ENCODE assay signal across 19 cellular contexts in genomic region chr15:69117431-69117841, GRCh38. TPM values are rescaled to one million over a fixed set of nuclear protein-coding genes. Genes with fewer than 3 reads are reported as not detected.
DNase-seq lines count a peak whose midpoint lies in the region; ATAC-seq, FAIRE-seq and TF ChIP-seq lines count a peak whose summit lies in the region.
"Had no signal": no experiment of that assay in that cellular context is flagged by ENCODE, and none has a peak within 500 bp of the region (broad histone marks: within the 10 kb centered on the region; RNA-seq: fewer than 3 reads in every experiment).

No MANE protein-coding gene starts in this region.

- peak overlapping the region; percentile 34 for H3K4me3 Mint-ChIP-seq in type B pancreatic cell
- H3K4me3 Mint-ChIP-seq: activated CD4-positive, alpha-beta memory T cell treated with anti-CD3 and anti-CD28 coated beads, Interleukin-2, amount 10 ng/mL, durations not matched to agents 7 days and 5 days; naive thymus-derived CD8-positive, alpha-beta T cell had no signal

- FAIRE-seq in H54 (lab: Jason Lieb, UNC) = no peak
- FAIRE-seq: A204.1, endothelial cell of umbilical vein, GM12878, HTR-8/SVneo had no signal

- intact Hi-C loops in mammary epithelial cell (cut with micrococcal nuclease) = no loop called here

- H3K9ac ChIP-seq in mammary epithelial cell (ENCODE audit: insufficient read depth, low read length) = no peak overlapping the region

- CTCF ChIA-PET in mammary epithelial cell (lab: Charles Lee; ENCODE audit: low non-redundant PET) = no interaction called here

- in situ Hi-C loops in mammary epithelial cell (cut with MboI; ENCODE audit: low sequenced_read_pairs in 2 of 2) = no loop called here

- H3K4me1 ChIP-seq in mammary epithelial cell (ENCODE audit: insufficient read depth, low read length) = peaks cover 13% of the 10 kb centered on the region
- H3K4me1 ChIP-seq: adrenal gland had no signal

- H3K36me3 Mint-ChIP-seq in type B pancreatic cell = no peaks in the 10 kb centered on the region
- H3K36me3 Mint-ChIP-seq: naive thymus-derived CD8-positive, alpha-beta T cell had no signal

- H3K27ac ChIP-seq in mammary epithelial cell (ENCODE audit: insufficient read depth, low read depth, low read length) = no peak overlapping the region
- H3K27ac ChIP-seq: adrenal gland, testis had no signal

- H3K36me3 ChIP-seq in mammary epithelial cell (ENCODE audit: insufficient read depth, low read length) = no peaks in the 10 kb centered on the region
- H3K36me3 ChIP-seq: adrenal gland had no signal

- peaks cover 46% of the 10 kb centered on the region for H3K4me1 Mint-ChIP-seq in type B pancreatic cell (ENCODE audit: unreplicated experiment)

- H2AFZ ChIP-seq in mammary epithelial cell (ENCODE audit: low read depth, low read length) = peak overlapping the region; percentile 65

- peak overlapping the region; percentile 59 for H3K4me2 ChIP-seq in mammary epithelial cell (ENCODE audit: insufficient read depth, low read depth, low read length)

- peaks cover 5% of the 10 kb centered on the region for H3K9me3 Mint-ChIP-seq in type B pancreatic cell
- H3K9me3 Mint-ChIP-seq: activated CD4-positive, alpha-beta memory T cell treated with anti-CD3 and anti-CD28 coated beads, Interleukin-2, amount 10 ng/mL, durations not matched to agents 7 days and 5 days; naive thymus-derived CD8-positive, alpha-beta T cell had no signal

- H4K20me1 ChIP-seq in mammary epithelial cell (ENCODE audit: insufficient read depth, low read length) = no peaks in the 10 kb centered on the region

- no peaks in the 10 kb centered on the region for H3K27me3 ChIP-seq in mammary epithelial cell (ENCODE audit: insufficient read depth, low read length)
- H3K27me3 ChIP-seq: adrenal gland, testis had no signal

- BruUV-seq in mammary epithelial cell (replicated peaks; lab: Mats Ljungman, UMichigan) = no TSS peak

- DNase-seq in NCI-H2171 treated with DMSO at 0.1 percent for 48 hours (lab: John Stamatoyannopoulos, UW) (peak; percentile 51), NCI-H2171 (lab: John Stamatoyannopoulos, UW) (no peak), mammary epithelial cell (peak; percentile 70), islet precursor cell (peak; percentile 95), type B pancreatic cell (ENCODE audit: extremely low spot score, unreplicated experiment) (no peak), H54 (ENCODE audit: insufficient read length, low spot score) (no peak), NCI-H1105 (lab: John Stamatoyannopoulos, UW) (no peak)
- DNase-seq: activated CD4-positive, alpha-beta memory T cell treated with anti-CD3 and anti-CD28 coated beads, Interleukin-2, amount 10 ng/mL, durations not matched to agents 7 days and 5 days; left colon; naive thymus-derived CD8-positive, alpha-beta T cell; NCI-H1048; NCI-H510A; testis had no signal

- dilution Hi-C loops in mammary epithelial cell (cut with HindIII; ENCODE audit: low sequenced_read_pairs) = no loop called here

- H3K27ac Mint-ChIP-seq in type B pancreatic cell = peak overlapping the region; percentile 26
- H3K27ac Mint-ChIP-seq: activated CD4-positive, alpha-beta memory T cell treated with anti-CD3 and anti-CD28 coated beads, Interleukin-2, amount 10 ng/mL, durations not matched to agents 7 days and 5 days; naive thymus-derived CD8-positive, alpha-beta T cell had no signal

- ATAC-seq in HG03095 (IDR thresholded peaks at IDR 0.05; ENCODE audit: unreplicated experiment) = no peak
- ATAC-seq: GM12878; left colon; naive thymus-derived CD8-positive, alpha-beta T cell had no signal

- no peak for TF ChIP-seq POLR2A in H54 (IDR thresholded peaks at IDR 0.05; ENCODE audit: low read depth, low read length)

- TF ChIP-seq CTCF in mammary epithelial cell (conservative IDR thresholded peaks at IDR 0.05 in 1 of 2, IDR thresholded peaks at IDR 0.05 in 1 of 2; ENCODE audit: extremely low read depth in 1 of 2, insufficient read depth in 1 of 2, low read depth in 1 of 2, low read length in 2 of 2) (no peak), type B pancreatic cell (conservative IDR thresholded peaks at IDR 0.05) (no peak)

- H3K4me3 ChIP-seq in mammary epithelial cell (replicated peaks in 1 of 3; ENCODE audit: insufficient read depth in 1 of 3, low read depth in 2 of 3, low read length in 3 of 3) = peak overlapping the region in 2 of 3 experiments; percentile 8 to 15
- H3K4me3 ChIP-seq: adrenal gland, GM12878, testis had no signal

- 27% methylated on average over 4 of the region's 7 CpGs for WGBS in mammary epithelial cell (ENCODE audit: low coverage, missing lambda C conversion rate)

- H3K27me3 Mint-ChIP-seq in type B pancreatic cell = peaks cover 10% of the 10 kb centered on the region

- no peaks in the 10 kb centered on the region for H3K9me3 ChIP-seq in mammary epithelial cell (replicated peaks; ENCODE audit: insufficient read depth, low read length)
- H3K9me3 ChIP-seq: adrenal gland, testis had no signal

- H3K79me2 ChIP-seq in mammary epithelial cell (ENCODE audit: insufficient read depth, low read length) = no peaks in the 10 kb centered on the region

RNA-seq across cellular contexts. Expression of gene GLCE, which starts 43.0 kb away (rescaled TPM):
- 10 to 100 TPM in 1 of 2 donors, 1 to 10 TPM in 1; 10.0 to 18.7 TPM for total RNA-seq in mammary epithelial cell
- 12.8 TPM for polyA plus RNA-seq in mammary epithelial cell
- 7.9 TPM for polyA minus RNA-seq in mammary epithelial cell
- 32.6 and 33.8 TPM in 2 replicates for total RNA-seq in type B pancreatic cell (ENCODE audit: low replicate concordance)

Comparison
In these comparisons a context has a peak if more than half of its experiments do, and no peak if none do; other contexts are left out.
1. DNase-seq: peak in NCI-H2171 treated with DMSO at 0.1 percent for 48 hours (single experiment), mammary epithelial cell (single experiment) and islet precursor cell (single experiment); none in NCI-H2171 (single experiment), type B pancreatic cell (single experiment), H54 (single experiment) and NCI-H1105 (single experiment).